12 cellular contexts compared by ENCODE assay signal in the genomic region with DNA sequence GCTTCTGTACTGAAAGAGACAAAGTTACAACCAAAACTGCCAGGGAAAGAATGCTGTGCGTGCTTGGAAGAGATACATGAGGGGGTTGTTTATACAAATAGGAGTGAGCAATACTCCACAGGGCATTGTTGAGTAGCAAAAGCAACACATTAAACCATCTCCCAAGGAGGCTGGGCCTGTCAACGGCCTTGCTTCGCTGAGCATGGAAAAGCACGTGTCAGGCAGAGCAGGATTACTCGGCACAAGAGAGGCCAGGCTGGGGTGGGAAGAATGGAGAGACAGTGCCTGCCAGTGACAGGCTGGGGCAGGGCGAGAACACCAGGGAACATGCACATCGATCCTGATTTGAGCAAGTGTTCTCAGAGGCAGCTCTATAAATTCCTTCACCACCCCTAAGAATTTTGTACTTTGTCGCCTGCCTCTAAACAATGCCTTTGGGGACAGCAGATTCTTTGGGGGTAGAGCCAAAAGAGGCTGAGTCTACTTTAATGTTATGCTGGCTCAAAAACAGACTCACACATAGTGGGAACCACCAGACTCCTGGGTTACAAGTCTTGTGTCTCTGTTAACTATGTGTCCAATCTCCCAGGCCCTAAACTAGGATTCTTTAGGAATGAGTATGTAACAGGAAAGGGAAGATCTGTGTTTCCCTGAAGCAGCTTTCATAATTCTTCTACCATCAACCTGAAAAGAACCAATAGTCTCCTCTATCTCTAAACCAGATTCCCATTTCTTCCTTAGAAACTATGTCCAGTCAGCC.
DNase-seq lines count a peak whose midpoint lies in the region; ATAC-seq, FAIRE-seq and TF ChIP-seq lines count a peak whose summit lies in the region.
"Had no signal": no experiment of that assay in that cellular context is flagged by ENCODE, and none has a peak within 500 bp of the region (broad histone marks: within the 10 kb centered on the region; RNA-seq: fewer than 3 reads in every experiment).

No MANE protein-coding gene starts in this region.

- POLR2A ChIA-PET in K562 (lab: Yijun Ruan, JAX), result no interaction called here

- H3K79me2 ChIP-seq in K562 (ENCODE audit: control insufficient read depth, insufficient read depth, low read length), result no peaks in the 10 kb centered on the region

- peak overlapping the region; percentile 70 for H2AFZ ChIP-seq in K562 (ENCODE audit: low read depth, low read length)

- H3K4me2 ChIP-seq in K562 (ENCODE audit: insufficient read depth, low read length), result no peak overlapping the region

- H3K9me3 ChIP-seq in left ventricle myocardium inferior (replicated peaks) (no peaks in the 10 kb centered on the region), K562 (replicated peaks; ENCODE audit: control insufficient read depth, insufficient read depth, low read depth, low read length) (no peaks in the 10 kb centered on the region), kidney (ENCODE audit: control insufficient read depth in 1 of 2, low read length in 2 of 2) (no peaks in the 10 kb centered on the region)
- H3K9me3 ChIP-seq: lower lobe of right lung, right lobe of liver had no signal

- no peaks in the 10 kb centered on the region for H3K9me1 ChIP-seq in K562 (ENCODE audit: control insufficient read depth, insufficient read depth, low read length)

- H3K27me3 ChIP-seq in left ventricle myocardium inferior (ENCODE audit: low read depth), result no peaks in the 10 kb centered on the region
- no peaks in the 10 kb centered on the region for H3K27me3 ChIP-seq in K562 (ENCODE audit: control insufficient read depth in 2 of 2, insufficient read depth in 2 of 2, low read length in 2 of 2)
- H3K27me3 ChIP-seq: right lobe of liver had no signal

- no peak overlapping the region for H3K27ac ChIP-seq in left ventricle myocardium inferior (replicated peaks)
- H3K27ac ChIP-seq in K562 (ENCODE audit: extremely low read depth, low read depth, low read length), result no peak overlapping the region
- H3K27ac ChIP-seq in kidney (ENCODE audit: low read depth in 2 of 2, low read length in 2 of 2), result peak overlapping the region in 1 of 2 donors; percentile 29
- H3K27ac ChIP-seq: epithelial cell of prostate, lower lobe of right lung, right lobe of liver had no signal

- no peak for TF ChIP-seq CTCF in left ventricle myocardium inferior (IDR thresholded peaks at IDR 0.05; ENCODE audit: borderline replicate concordance)
- TF ChIP-seq CTCF in K562 (IDR thresholded peaks at IDR 0.05 in 2 of 3, conservative IDR thresholded peaks at IDR 0.05 in 1 of 3; ENCODE audit: insufficient read depth in 2 of 3, low read depth in 1 of 3, low read length in 3 of 3), result no peak
- TF ChIP-seq CTCF in kidney (IDR thresholded peaks at IDR 0.05; ENCODE audit: borderline replicate concordance, extremely low read depth, insufficient read depth), result no peak
- TF ChIP-seq CTCF in omental fat pad (IDR thresholded peaks at IDR 0.05), result no peak

- H3K4me3 ChIP-seq in left ventricle myocardium inferior (no peak overlapping the region), K562 (no peak overlapping the region), kidney (ENCODE audit: low read length in 2 of 2) (no peak overlapping the region)
- H3K4me3 ChIP-seq: lower lobe of right lung, right lobe of liver had no signal

- H4K20me1 ChIP-seq in K562 (replicated peaks; ENCODE audit: control insufficient read depth, insufficient read depth, low read length), result no peaks in the 10 kb centered on the region

- TF ChIP-seq POLR2A in K562 (conservative IDR thresholded peaks at IDR 0.05), result no peak

- H3K36me3 ChIP-seq in left ventricle myocardium inferior, result no peaks in the 10 kb centered on the region
- H3K36me3 ChIP-seq in K562 (ENCODE audit: control insufficient read depth, insufficient read depth, low read length), result no peaks in the 10 kb centered on the region
- H3K36me3 ChIP-seq in kidney (ENCODE audit: control insufficient read depth in 1 of 2, insufficient read depth in 2 of 2, low read length in 2 of 2), result no peaks in the 10 kb centered on the region
- H3K36me3 ChIP-seq: lower lobe of right lung, right lobe of liver had no signal

- ATAC-seq in Right ventricle myocardium superior (ENCODE audit: poor library complexity) (peak; percentile 46), K562 (no peak), omental fat pad (ENCODE audit: low FRiP score) (no peak), HG03095 (IDR thresholded peaks at IDR 0.05; ENCODE audit: unreplicated experiment) (no peak), HG02610 (IDR thresholded peaks at IDR 0.05; ENCODE audit: unreplicated experiment) (no peak)
- ATAC-seq: activated naive CD4-positive, alpha-beta T cell treated with anti-CD3 and anti-CD28 coated beads, Interleukin-2, amount 50 U/mL, for 72 hours; lower lobe of right lung; right lobe of liver had no signal

- peaks cover 4% of the 10 kb centered on the region for H3K4me1 ChIP-seq in left ventricle myocardium inferior
- peaks cover 0 to 10% of the 10 kb centered on the region in 2 experiments; a peak in 2 of 5 replicates for H3K4me1 ChIP-seq in K562 (replicated peaks in 1 of 2; ENCODE audit: control insufficient read depth in 2 of 2, insufficient read depth in 2 of 2, low read length in 2 of 2)
- H3K4me1 ChIP-seq in kidney (ENCODE audit: control insufficient read depth in 1 of 2, insufficient read depth in 1 of 2, low read depth in 1 of 2, low read length in 2 of 2), result peaks cover 3 to 9% of the 10 kb centered on the region in 2 donors
- H3K4me1 ChIP-seq: lower lobe of right lung had no signal

- DNase-seq in Right ventricle myocardium superior, result no peak
- no peak for DNase-seq in left ventricle myocardium inferior
- DNase-seq in K562 (ENCODE audit: extremely low read depth in 1 of 4, low spot score in 3 of 4), result no peak
- DNase-seq in kidney, result peak; percentile 88
- no peak for DNase-seq in omental fat pad (ENCODE audit: low spot score)
- DNase-seq in stimulated activated CD8-positive, alpha-beta memory T cell treated with anti-CD3 and anti-CD28 coated beads, Interleukin-4, amount 100 ng/mL, for 48 hours, result no peak
- DNase-seq: lower lobe of right lung had no signal

- in situ Hi-C loops in K562 (cut with MboI), result no loop called here

- CTCF ChIA-PET in K562 (lab: Yijun Ruan, JAX; ENCODE audit: low intra/inter-chr PET ratio), result no interaction called here

- H3K9ac ChIP-seq in K562 (ENCODE audit: insufficient read depth in 1 of 2, low read depth in 2 of 2, low read length in 2 of 2), result no peak overlapping the region; a peak in 1 of 4 replicates
- no peak overlapping the region for H3K9ac ChIP-seq in kidney (ENCODE audit: low read length in 2 of 2)

- intact Hi-C loops in Right ventricle myocardium superior (cut with DNase I), result no loop called here
- intact Hi-C loops in left ventricle myocardium inferior (cut with micrococcal nuclease), result no loop called here
- intact Hi-C loops in K562 (cut with micrococcal nuclease), result no loop called here
- intact Hi-C loops in kidney (cut with DNase I), result no loop called here

- FAIRE-seq in K562 (lab: Jason Lieb, UNC) (no peak), kidney (lab: Jason Lieb, UNC) (no peak)

- no TSS peak for BruUV-seq in K562 (replicated peaks; lab: Mats Ljungman, UMichigan)

- WGBS in K562 (ENCODE audit: insufficient coverage, low coverage, missing lambda C conversion rate), result 54% methylated on average over 8 of the region's 8 CpGs

- no peak for TF ChIP-seq EP300 in K562 (IDR thresholded peaks at IDR 0.05; ENCODE audit: low read length)

- TF ChIP-seq RAD21 in K562 (CRISPR knock-in tag; conservative IDR thresholded peaks at IDR 0.05 in 1 of 2, IDR thresholded peaks at IDR 0.05 in 1 of 2), result 0 out of 4 replicates have a peak, but pooled peaks of 1 of the 2 experiments have one; percentile 7

TF ChIP-seq in K562, 482 proteins besides CTCF, POLR2A, EP300 and RAD21 (continues in another document):
- peak; percentile 50; the same call in 1 of the 2 replicates for TF ChIP-seq L3MBTL2 (IDR thresholded peaks at IDR 0.05)
